In the genomic region with DNA sequence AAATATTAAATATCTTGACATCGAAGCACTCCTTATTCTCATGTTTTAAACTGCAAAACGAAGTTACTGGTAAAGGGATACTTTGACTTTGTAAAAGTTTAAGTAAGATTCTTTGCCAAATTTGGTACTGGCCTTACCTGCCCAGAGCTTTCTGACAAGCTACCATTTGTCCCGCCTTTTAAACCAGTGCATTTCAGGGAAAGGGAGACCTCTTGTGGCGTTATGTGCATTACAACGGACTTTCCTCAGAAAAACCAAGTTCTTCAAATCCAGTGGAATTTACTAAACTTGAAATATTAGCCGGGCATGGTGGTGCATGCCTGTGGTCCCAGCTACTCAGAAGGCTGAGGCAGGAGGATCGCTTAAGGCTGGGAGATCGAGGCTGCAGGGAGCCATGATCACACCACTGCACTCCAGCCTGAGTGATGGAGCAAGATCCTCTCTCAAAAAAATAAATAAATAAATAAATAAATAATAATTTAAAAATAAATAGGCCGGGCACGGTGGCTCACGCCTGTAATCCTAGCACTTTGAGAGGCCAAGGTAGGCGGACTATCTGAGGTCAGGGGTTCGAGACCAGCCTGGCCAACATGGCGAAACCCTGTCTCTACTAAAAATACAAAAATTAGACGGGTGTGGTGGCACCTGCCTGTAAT, we compare ENCODE assay signal across 1 cellular context.
TF ChIP-seq lines count a peak whose summit lies in the region.
"Not testable (repeated sequence)": the region's sequence is repeated elsewhere in the genome, so short reads cannot be mapped to it uniquely, and the experiment has no call there.

No MANE protein-coding gene starts in this region.

TF ChIP-seq in HepG2, 621 proteins besides CTCF, POLR2A, EP300 and RAD21:
- TF ChIP-seq PHF5A (CRISPR knock-in tag; IDR thresholded peaks at IDR 0.05; ENCODE audit: low read depth, unreplicated experiment), result peak; percentile 27
- peak; percentile 98 for TF ChIP-seq SMC3 (IDR thresholded peaks at IDR 0.05; ENCODE audit: low read length)
- TF ChIP-seq SAP130 (CRISPR knock-in tag; IDR thresholded peaks at IDR 0.05; ENCODE audit: low read depth), result 0 out of 2 replicates have a peak, but pooled peaks have one; percentile 43
- TF ChIP-seq LCORL (IDR thresholded peaks at IDR 0.05), result not testable (repeated sequence)
- TF ChIP-seq LCORL (CRISPR knock-in tag; IDR thresholded peaks at IDR 0.05), result 0 out of 2 replicates have a peak, but pooled peaks have one; percentile 55
- 0 out of 2 replicates have a peak, but pooled peaks have one; percentile 18 for TF ChIP-seq SMAD3 (CRISPR knock-in tag; IDR thresholded peaks at IDR 0.05)
- TF ChIP-seq SNAPC2 (CRISPR knock-in tag; IDR thresholded peaks at IDR 0.05), result 0 out of 2 replicates have a peak, but pooled peaks have one; percentile 24
- 0 out of 2 replicates have a peak, but pooled peaks have one; percentile 13 for TF ChIP-seq ZNF724P (CRISPR knock-in tag; IDR thresholded peaks at IDR 0.05; ENCODE audit: borderline replicate concordance)
- peak; percentile 24; the same call in 1 of the 2 replicates for TF ChIP-seq RXRB (CRISPR knock-in tag; IDR thresholded peaks at IDR 0.05; ENCODE audit: borderline replicate concordance)
- TF ChIP-seq TFDP2 (CRISPR knock-in tag; IDR thresholded peaks at IDR 0.05), result peak; percentile 86
- TF ChIP-seq, protein P1, sequence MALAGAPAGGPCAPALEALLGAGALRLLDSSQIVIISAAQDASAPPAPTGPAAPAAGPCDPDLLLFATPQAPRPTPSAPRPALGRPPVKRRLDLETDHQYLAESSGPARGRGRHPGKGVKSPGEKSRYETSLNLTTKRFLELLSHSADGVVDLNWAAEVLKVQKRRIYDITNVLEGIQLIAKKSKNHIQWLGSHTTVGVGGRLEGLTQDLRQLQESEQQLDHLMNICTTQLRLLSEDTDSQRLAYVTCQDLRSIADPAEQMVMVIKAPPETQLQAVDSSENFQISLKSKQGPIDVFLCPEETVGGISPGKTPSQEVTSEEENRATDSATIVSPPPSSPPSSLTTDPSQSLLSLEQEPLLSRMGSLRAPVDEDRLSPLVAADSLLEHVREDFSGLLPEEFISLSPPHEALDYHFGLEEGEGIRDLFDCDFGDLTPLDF (CRISPR knock-in tag; IDR thresholded peaks at IDR 0.05), result peak; percentile 64
- TF ChIP-seq, protein P2, sequence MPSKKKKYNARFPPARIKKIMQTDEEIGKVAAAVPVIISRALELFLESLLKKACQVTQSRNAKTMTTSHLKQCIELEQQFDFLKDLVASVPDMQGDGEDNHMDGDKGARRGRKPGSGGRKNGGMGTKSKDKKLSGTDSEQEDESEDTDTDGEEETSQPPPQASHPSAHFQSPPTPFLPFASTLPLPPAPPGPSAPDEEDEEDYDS (CRISPR knock-in tag; IDR thresholded peaks at IDR 0.05), result 0 out of 2 replicates have a peak, but pooled peaks have one; percentile 12
- TF ChIP-seq SALL1 (CRISPR knock-in tag; IDR thresholded peaks at IDR 0.05), result peak; percentile 34; the same call in 1 of the 2 replicates
- 0 out of 2 replicates have a peak, but pooled peaks have one; percentile 43 for TF ChIP-seq MIXL1 (CRISPR knock-in tag; IDR thresholded peaks at IDR 0.05)
- TF ChIP-seq XRCC5 (optimal IDR thresholded peaks at IDR 0.05; ENCODE audit: low read length), result peak; percentile 44
- peak; percentile 56; the same call in 1 of the 2 replicates for TF ChIP-seq KAT8 (CRISPR knock-in tag; IDR thresholded peaks at IDR 0.05)
- 0 out of 2 replicates have a peak, but pooled peaks have one; percentile 33 for TF ChIP-seq MIER2 (CRISPR knock-in tag; IDR thresholded peaks at IDR 0.05)
- peak; percentile 95 for TF ChIP-seq STAG1 (CRISPR knock-in tag; IDR thresholded peaks at IDR 0.05)
- TF ChIP-seq GATAD2A (CRISPR knock-in tag; IDR thresholded peaks at IDR 0.05), result peak; percentile 39; the same call in 1 of the 2 replicates
- TF ChIP-seq, protein P3, sequence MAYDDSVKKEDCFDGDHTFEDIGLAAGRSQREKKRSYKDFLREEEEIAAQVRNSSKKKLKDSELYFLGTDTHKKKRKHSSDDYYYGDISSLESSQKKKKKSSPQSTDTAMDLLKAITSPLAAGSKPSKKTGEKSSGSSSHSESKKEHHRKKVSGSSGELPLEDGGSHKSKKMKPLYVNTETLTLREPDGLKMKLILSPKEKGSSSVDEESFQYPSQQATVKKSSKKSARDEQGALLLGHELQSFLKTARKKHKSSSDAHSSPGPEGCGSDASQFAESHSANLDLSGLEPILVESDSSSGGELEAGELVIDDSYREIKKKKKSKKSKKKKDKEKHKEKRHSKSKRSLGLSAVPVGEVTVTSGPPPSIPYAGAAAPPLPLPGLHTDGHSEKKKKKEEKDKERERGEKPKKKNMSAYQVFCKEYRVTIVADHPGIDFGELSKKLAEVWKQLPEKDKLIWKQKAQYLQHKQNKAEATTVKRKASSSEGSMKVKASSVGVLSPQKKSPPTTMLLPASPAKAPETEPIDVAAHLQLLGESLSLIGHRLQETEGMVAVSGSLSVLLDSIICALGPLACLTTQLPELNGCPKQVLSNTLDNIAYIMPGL (CRISPR knock-in tag; IDR thresholded peaks at IDR 0.05; ENCODE audit: borderline replicate concordance in 1 of 2, low read depth in 1 of 2), result peak in 1 of 2 experiments; percentile 62; a peak in 1 of 4 replicates
- TF ChIP-seq, protein P4, sequence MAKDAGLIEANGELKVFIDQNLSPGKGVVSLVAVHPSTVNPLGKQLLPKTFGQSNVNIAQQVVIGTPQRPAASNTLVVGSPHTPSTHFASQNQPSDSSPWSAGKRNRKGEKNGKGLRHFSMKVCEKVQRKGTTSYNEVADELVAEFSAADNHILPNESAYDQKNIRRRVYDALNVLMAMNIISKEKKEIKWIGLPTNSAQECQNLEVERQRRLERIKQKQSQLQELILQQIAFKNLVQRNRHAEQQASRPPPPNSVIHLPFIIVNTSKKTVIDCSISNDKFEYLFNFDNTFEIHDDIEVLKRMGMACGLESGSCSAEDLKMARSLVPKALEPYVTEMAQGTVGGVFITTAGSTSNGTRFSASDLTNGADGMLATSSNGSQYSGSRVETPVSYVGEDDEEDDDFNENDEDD (CRISPR knock-in tag; IDR thresholded peaks at IDR 0.05; ENCODE audit: borderline replicate concordance), result peak; percentile 80; the same call in 1 of the 2 replicates
- peak; percentile 78 for TF ChIP-seq TEAD3 (CRISPR knock-in tag; optimal IDR thresholded peaks at IDR 0.05; ENCODE audit: borderline replicate concordance)
- TF ChIP-seq ZNF792 (CRISPR knock-in tag; IDR thresholded peaks at IDR 0.05), result 0 out of 2 replicates have a peak, but pooled peaks have one; percentile 31
- peak; percentile 24; the same call in 1 of the 2 replicates for TF ChIP-seq REPIN1 (CRISPR knock-in tag; IDR thresholded peaks at IDR 0.05; ENCODE audit: borderline replicate concordance, low read depth)
